Comparison of ENCODE assay signal across 1 cellular context in the genomic region with DNA sequence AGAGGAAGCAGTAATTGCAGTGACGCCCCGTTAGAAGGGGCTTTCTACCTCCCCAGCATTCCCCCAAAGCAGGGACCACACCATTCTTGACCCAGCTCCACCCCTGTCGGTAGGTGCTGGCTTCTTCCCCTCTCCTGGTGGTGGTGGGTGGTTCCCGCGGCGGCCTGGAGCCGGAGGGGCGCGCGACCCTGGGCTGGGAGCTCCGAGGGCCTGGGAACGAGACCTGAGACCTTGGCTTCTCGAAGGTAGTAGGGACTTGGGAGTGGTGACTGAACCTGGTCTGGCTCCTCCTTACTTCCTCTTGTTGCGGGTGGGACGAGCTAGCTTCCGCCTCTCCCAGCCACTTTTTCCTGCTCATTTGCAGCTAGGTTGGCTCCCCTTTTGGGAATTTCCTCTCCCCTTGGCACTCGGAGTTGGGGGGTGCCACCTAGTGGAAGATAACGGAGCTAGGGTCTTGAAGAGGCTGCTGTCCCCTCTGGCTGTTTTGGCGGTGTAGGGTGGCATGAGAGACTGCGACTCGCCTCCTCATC.
TF ChIP-seq lines count a peak whose summit lies in the region.

No MANE protein-coding gene starts in this region.

TF ChIP-seq in GM12878, 131 proteins besides CTCF, POLR2A, EP300 and RAD21 (continued from another document and continues in another):
- TF ChIP-seq CUX1 (IDR thresholded peaks at IDR 0.05; ENCODE audit: insufficient replicate concordance, low read depth, low read length) (no peak), MYB (IDR thresholded peaks at IDR 0.05; ENCODE audit: borderline replicate concordance, low read depth, low read length) (no peak), SUPT20H (IDR thresholded peaks at IDR 0.05; ENCODE audit: borderline replicate concordance, control insufficient read depth, low read depth, low read length) (no peak), CREM (IDR thresholded peaks at IDR 0.05; ENCODE audit: low read depth) (no peak), ZNF207 (IDR thresholded peaks at IDR 0.05; ENCODE audit: borderline replicate concordance) (0 out of 2 replicates have a peak, but pooled peaks have one; percentile 24), ZSCAN29 (IDR thresholded peaks at IDR 0.05) (no peak), SKIL (IDR thresholded peaks at IDR 0.05; ENCODE audit: low read depth, poor library complexity, severe bottlenecking) (no peak), SMAD1 (IDR thresholded peaks at IDR 0.05; ENCODE audit: low read depth, partially characterized antibody) (no peak), SRF (IDR thresholded peaks at IDR 0.05; ENCODE audit: low read depth in 2 of 2, low read length in 2 of 2) (peak in 1 of 2 experiments; percentile 68; a peak in 1 of 4 replicates), HDAC6 (IDR thresholded peaks at IDR 0.05; ENCODE audit: unreplicated experiment) (no peak), SP1 (IDR thresholded peaks at IDR 0.05; ENCODE audit: low read depth, low read length) (no peak), RUNX3 (IDR thresholded peaks at IDR 0.05; ENCODE audit: low read length) (peak; percentile 5), ZNF217 (IDR thresholded peaks at IDR 0.05) (no peak), ATF3 (IDR thresholded peaks at IDR 0.05; ENCODE audit: borderline replicate concordance, extremely low read depth, low read depth, low read length) (no peak), REST (IDR thresholded peaks at IDR 0.05; ENCODE audit: low read depth, low read length) (peak; percentile 8; the same call in 1 of the 2 replicates), EED (IDR thresholded peaks at IDR 0.05; ENCODE audit: low read depth) (peak; percentile 70), MXI1 (IDR thresholded peaks at IDR 0.05; ENCODE audit: low read depth, low read length) (0 out of 2 replicates have a peak, but pooled peaks have one; percentile 20), MLLT1 (IDR thresholded peaks at IDR 0.05) (0 out of 2 replicates have a peak, but pooled peaks have one; percentile 12), ATF7 (IDR thresholded peaks at IDR 0.05; ENCODE audit: low read depth) (no peak), IKZF2 (IDR thresholded peaks at IDR 0.05) (peak; percentile 74 to 77), CBFB (IDR thresholded peaks at IDR 0.05; ENCODE audit: low read depth) (no peak), FOXK2 (IDR thresholded peaks at IDR 0.05) (no peak), WRNIP1 (IDR thresholded peaks at IDR 0.05; ENCODE audit: borderline replicate concordance, low read depth, low read length) (no peak), POLR2AphosphoS2 (IDR thresholded peaks at IDR 0.05; ENCODE audit: low read depth, low read length) (0 out of 2 replicates have a peak, but pooled peaks have one; percentile 10), ZZZ3 (IDR thresholded peaks at IDR 0.05; ENCODE audit: control insufficient read depth, insufficient read length, low read depth) (no peak), PAX8 (IDR thresholded peaks at IDR 0.05) (no peak), GATAD2B (conservative IDR thresholded peaks at IDR 0.05; ENCODE audit: low read depth) (peak; percentile 60; the same call in 1 of the 2 replicates), SMARCA5 (IDR thresholded peaks at IDR 0.05) (peak; percentile 38; the same call in 1 of the 2 replicates), SIX5 (IDR thresholded peaks at IDR 0.05; ENCODE audit: low read depth, low read length, severe bottlenecking) (no peak), EZH2 (IDR thresholded peaks at IDR 0.05; ENCODE audit: borderline replicate concordance, control insufficient read depth, low read depth, low read length) (no peak), SMC3 (IDR thresholded peaks at IDR 0.05; ENCODE audit: borderline replicate concordance, low read length) (peak; percentile 45; the same call in 1 of the 2 replicates), YBX1 (IDR thresholded peaks at IDR 0.05) (no peak), DPF2 (IDR thresholded peaks at IDR 0.05) (no peak), POLR2AphosphoS5 (IDR thresholded peaks at IDR 0.05; ENCODE audit: low read length) (peak; percentile 75; the same call in 1 of the 2 replicates), JUNB (IDR thresholded peaks at IDR 0.05) (no peak), ASH2L (IDR thresholded peaks at IDR 0.05; ENCODE audit: borderline replicate concordance, low read depth) (no peak), TARDBP (IDR thresholded peaks at IDR 0.05; ENCODE audit: borderline replicate concordance) (no peak), SREBF2 (IDR thresholded peaks at IDR 0.05; ENCODE audit: low read length) (no peak)
- TF ChIP-seq, protein P1, sequence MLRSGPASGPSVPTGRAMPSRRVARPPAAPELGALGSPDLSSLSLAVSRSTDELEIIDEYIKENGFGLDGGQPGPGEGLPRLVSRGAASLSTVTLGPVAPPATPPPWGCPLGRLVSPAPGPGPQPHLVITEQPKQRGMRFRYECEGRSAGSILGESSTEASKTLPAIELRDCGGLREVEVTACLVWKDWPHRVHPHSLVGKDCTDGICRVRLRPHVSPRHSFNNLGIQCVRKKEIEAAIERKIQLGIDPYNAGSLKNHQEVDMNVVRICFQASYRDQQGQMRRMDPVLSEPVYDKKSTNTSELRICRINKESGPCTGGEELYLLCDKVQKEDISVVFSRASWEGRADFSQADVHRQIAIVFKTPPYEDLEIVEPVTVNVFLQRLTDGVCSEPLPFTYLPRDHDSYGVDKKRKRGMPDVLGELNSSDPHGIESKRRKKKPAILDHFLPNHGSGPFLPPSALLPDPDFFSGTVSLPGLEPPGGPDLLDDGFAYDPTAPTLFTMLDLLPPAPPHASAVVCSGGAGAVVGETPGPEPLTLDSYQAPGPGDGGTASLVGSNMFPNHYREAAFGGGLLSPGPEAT (IDR thresholded peaks at IDR 0.05; ENCODE audit: low read depth): peak; percentile 71
- TF ChIP-seq, protein P2, sequence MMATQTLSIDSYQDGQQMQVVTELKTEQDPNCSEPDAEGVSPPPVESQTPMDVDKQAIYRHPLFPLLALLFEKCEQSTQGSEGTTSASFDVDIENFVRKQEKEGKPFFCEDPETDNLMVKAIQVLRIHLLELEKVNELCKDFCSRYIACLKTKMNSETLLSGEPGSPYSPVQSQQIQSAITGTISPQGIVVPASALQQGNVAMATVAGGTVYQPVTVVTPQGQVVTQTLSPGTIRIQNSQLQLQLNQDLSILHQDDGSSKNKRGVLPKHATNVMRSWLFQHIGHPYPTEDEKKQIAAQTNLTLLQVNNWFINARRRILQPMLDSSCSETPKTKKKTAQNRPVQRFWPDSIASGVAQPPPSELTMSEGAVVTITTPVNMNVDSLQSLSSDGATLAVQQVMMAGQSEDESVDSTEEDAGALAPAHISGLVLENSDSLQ (IDR thresholded peaks at IDR 0.05): no peak
- TF ChIP-seq, protein P3, sequence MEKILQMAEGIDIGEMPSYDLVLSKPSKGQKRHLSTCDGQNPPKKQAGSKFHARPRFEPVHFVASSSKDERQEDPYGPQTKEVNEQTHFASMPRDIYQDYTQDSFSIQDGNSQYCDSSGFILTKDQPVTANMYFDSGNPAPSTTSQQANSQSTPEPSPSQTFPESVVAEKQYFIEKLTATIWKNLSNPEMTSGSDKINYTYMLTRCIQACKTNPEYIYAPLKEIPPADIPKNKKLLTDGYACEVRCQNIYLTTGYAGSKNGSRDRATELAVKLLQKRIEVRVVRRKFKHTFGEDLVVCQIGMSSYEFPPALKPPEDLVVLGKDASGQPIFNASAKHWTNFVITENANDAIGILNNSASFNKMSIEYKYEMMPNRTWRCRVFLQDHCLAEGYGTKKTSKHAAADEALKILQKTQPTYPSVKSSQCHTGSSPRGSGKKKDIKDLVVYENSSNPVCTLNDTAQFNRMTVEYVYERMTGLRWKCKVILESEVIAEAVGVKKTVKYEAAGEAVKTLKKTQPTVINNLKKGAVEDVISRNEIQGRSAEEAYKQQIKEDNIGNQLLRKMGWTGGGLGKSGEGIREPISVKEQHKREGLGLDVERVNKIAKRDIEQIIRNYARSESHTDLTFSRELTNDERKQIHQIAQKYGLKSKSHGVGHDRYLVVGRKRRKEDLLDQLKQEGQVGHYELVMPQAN (conservative IDR thresholded peaks at IDR 0.05): 0 out of 2 replicates have a peak, but pooled peaks have one; percentile 32
